ENCODE assay signal across 9 cellular contexts in the genomic region with DNA sequence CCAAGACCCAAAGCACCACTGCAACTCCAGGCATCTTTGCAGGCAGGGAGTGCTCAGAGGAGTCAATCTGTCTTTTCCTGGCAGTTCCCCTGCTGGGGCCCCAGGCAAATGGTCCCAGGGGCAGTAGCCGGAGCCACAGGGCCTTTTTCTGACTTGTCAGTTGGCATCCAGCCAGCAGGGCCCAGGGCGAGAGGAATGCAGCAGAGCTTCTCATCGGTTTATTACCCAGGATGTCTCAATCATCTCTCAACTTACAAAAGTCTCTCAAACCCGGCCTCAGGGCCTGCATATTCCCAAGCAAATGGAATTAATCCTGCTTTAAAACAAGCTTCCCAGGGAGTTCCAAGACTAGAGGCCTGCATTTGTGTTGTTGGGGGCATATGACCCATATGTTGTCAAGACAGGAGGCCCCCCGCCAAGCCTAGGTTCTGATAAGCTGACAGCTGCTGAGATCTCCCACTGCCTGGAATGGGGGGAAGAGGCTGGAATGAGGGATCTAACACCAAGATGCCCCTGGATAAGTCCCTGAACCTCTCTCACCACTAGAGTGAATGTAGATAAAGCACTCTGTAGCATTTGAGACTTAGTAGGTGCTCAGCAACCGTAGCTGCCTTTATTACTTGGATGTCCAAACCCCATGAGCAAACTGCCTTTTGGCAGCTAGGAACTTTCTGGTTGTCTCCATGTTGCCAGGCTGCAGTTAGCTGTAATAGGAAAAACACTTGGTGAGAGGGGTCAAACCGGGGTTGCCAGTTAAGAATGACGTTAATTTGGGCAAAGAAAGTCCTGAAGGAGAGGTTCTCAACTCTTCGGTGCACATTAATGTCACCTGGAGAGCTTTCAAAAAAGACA. TPM values are rescaled to one million over a fixed set of nuclear protein-coding genes. Genes with fewer than 3 reads are reported as not detected.
DNase-seq lines count a peak whose midpoint lies in the region; FAIRE-seq and TF ChIP-seq lines count a peak whose summit lies in the region.
"Had no signal": no experiment of that assay in that cellular context is flagged by ENCODE, and none has a peak within 500 bp of the region (broad histone marks: within the 10 kb centered on the region; RNA-seq: fewer than 3 reads in every experiment).

No MANE protein-coding gene starts in this region.

- WGBS in spleen, 5 donors = 64 to 89% (median 79%) methylated on average over 7 to 9 of the region's 9 CpGs

- TF ChIP-seq CTCF in parathyroid adenoma (IDR thresholded peaks at IDR 0.05) (no peak), progenitor cell of endocrine pancreas (IDR thresholded peaks at IDR 0.05; ENCODE audit: unreplicated experiment) (no peak), spleen (IDR thresholded peaks at IDR 0.05 in 8 of 11, conservative IDR thresholded peaks at IDR 0.05 in 3 of 11) (no peak)

- peaks cover 4% of the 10 kb centered on the region for H3K4me1 Mint-ChIP-seq in progenitor cell of endocrine pancreas (ENCODE audit: low read depth)

- TF ChIP-seq POLR2A in spleen (IDR thresholded peaks at IDR 0.05) = no peak

- H3K79me2 ChIP-seq in parathyroid adenoma = no peaks in the 10 kb centered on the region

- H3K27me3 ChIP-seq in MG63 (no peaks in the 10 kb centered on the region), parathyroid adenoma (ENCODE audit: control insufficient read depth, insufficient read depth, low read length) (no peaks in the 10 kb centered on the region), spleen (replicated peaks in 1 of 7) (peaks cover 0 to 11% (median 0%) of the 10 kb centered on the region in 7 donors)

- no peak overlapping the region for H2AFZ ChIP-seq in parathyroid adenoma

- H3K4me2 ChIP-seq in parathyroid adenoma (ENCODE audit: low read length) = no peak overlapping the region

- no peak overlapping the region for H3K9ac ChIP-seq in parathyroid adenoma

- peaks cover 3% of the 10 kb centered on the region for H3K27me3 Mint-ChIP-seq in progenitor cell of endocrine pancreas

- peaks cover 39% of the 10 kb centered on the region for H3K4me1 ChIP-seq in parathyroid adenoma
- peaks cover 5 to 20% (median 10%) of the 10 kb centered on the region in 6 donors for H3K4me1 ChIP-seq in spleen

- H3K27ac ChIP-seq in epithelial cell of prostate (no peak overlapping the region), parathyroid adenoma (peak overlapping the region; percentile 10), spleen (peak overlapping the region in 4 of 8 donors; percentile 6 to 45 (median 9))

- H3K36me3 ChIP-seq in MG63 (peaks cover 32% of the 10 kb centered on the region), parathyroid adenoma (ENCODE audit: control insufficient read depth, insufficient read depth, low read length) (no peaks in the 10 kb centered on the region), spleen (peaks cover 8 to 75% (median 44%) of the 10 kb centered on the region in 6 donors)

- peaks cover 10% of the 10 kb centered on the region for H3K36me3 Mint-ChIP-seq in progenitor cell of endocrine pancreas (ENCODE audit: insufficient read depth)

- H3K4me3 ChIP-seq in MG63 (no peak overlapping the region), parathyroid adenoma (ENCODE audit: low read depth, low read length) (no peak overlapping the region), spleen (no peak overlapping the region)

- no peaks in the 10 kb centered on the region for H3K9me3 Mint-ChIP-seq in progenitor cell of endocrine pancreas (ENCODE audit: low read depth)

- DNase-seq in DMS79 (lab: John Stamatoyannopoulos, UW) (peak; percentile 86), MG63 (peak; percentile 53), epithelial cell of prostate (ENCODE audit: low read depth, low spot score) (peak; percentile 16), GM19239 (ENCODE audit: insufficient read length, low spot score) (no peak), progenitor cell of endocrine pancreas (ENCODE audit: low spot score, unreplicated experiment) (no peak), spleen (no peak), foreskin melanocyte (no peak)

- intact Hi-C loops in spleen (cut with DNase I; ENCODE audit: low total_unique reads) = no loop called here

- H3K27ac Mint-ChIP-seq in progenitor cell of endocrine pancreas = no peak overlapping the region

- no peak for FAIRE-seq in GM19239 (lab: Jason Lieb, UNC)

- no peaks in the 10 kb centered on the region for H3K9me3 ChIP-seq in MG63
- H3K9me3 ChIP-seq in parathyroid adenoma (ENCODE audit: control insufficient read depth, low read length) = no peaks in the 10 kb centered on the region
- no peaks in the 10 kb centered on the region for H3K9me3 ChIP-seq in spleen

- H3K4me3 Mint-ChIP-seq in progenitor cell of endocrine pancreas (ENCODE audit: low read depth) = no peak overlapping the region

RNA-seq across cellular contexts. Expression of a gene that starts 4.6 kb away (rescaled TPM):
- 1.2 and 2.6 TPM in 2 replicates for total RNA-seq in MG63 (2014; rRNA removed; shearing (Covaris generic); ENCODE audit: low replicate concordance)
- total RNA-seq in progenitor cell of endocrine pancreas (13.7 and 13.9 TPM in 2 replicates), spleen (under 1 TPM in 6 of 7 donors, not detected in 1; 0.11 to 0.74 (median 0.25) TPM)
- under 1 TPM; 0.09 to 0.50 (median 0.29) TPM for polyA plus RNA-seq in spleen

RNA-seq across cellular contexts. Expression of a gene that starts 26.2 kb away (rescaled TPM):
- not detected in 2 replicates for total RNA-seq in MG63 (2014; rRNA removed; shearing (Covaris generic); ENCODE audit: low replicate concordance)
- total RNA-seq in progenitor cell of endocrine pancreas (0.10 and 0.11 TPM in 2 replicates), spleen (not detected)
- under 1 TPM; 0.02 to 0.03 (median 0.02) TPM for polyA plus RNA-seq in spleen

RNA-seq across cellular contexts. Expression of a gene that starts 33.9 kb away (rescaled TPM):
- total RNA-seq in MG63 (2014; rRNA removed; shearing (Covaris generic); ENCODE audit: low replicate concordance) = not detected in 2 replicates
- total RNA-seq in progenitor cell of endocrine pancreas (not detected in 2 replicates), spleen (not detected)
- under 1 TPM in 2 of 3 donors, not detected in 1; 0.15 to 0.42 TPM for polyA plus RNA-seq in spleen
- total RNA-seq: activated CD8-positive, alpha-beta memory T cell treated with anti-CD3 and anti-CD28 coated beads for 36 hours had no signal

Comparison
In these comparisons a context has a peak if more than half of its experiments do, and no peak if none do; other contexts are left out.
1. DNase-seq: peak in DMS79 (single experiment), MG63 (single experiment) and epithelial cell of prostate (single experiment); none in GM19239 (single experiment), progenitor cell of endocrine pancreas (single experiment), spleen (single experiment) and foreskin melanocyte (single experiment).